In the genomic region with DNA sequence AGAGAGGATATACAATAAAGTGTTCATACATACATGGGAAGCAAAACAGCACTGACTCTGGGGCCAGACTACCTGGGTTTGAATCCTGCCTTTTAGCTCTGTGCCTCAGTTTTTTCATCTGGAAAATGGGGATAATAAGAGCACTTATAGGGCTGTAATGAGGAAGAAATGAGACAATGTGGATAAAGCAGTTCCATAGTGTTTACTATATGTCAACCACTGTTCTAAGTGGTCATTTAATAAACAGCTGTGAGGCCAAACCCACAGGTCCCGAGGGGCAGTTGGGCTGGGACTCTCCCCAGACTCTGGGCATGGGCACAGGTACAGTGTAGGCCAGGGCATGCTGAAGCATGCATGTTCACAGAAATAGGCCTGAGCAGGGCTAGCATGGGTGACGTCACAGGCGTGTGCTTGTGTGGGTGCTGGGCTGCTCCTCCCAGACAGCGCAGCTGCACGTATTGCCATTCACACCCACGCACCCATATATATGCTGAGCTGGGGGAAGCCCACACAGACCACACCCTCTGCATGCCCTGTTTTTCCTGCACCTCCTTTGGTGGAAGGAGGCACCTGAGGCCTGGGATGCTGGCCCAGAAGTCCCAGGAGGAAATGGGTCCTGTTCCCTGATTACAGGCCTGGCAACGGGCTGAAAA, we compare ENCODE assay signal across 9 cellular contexts. TPM values are rescaled to one million over a fixed set of nuclear protein-coding genes. Genes with fewer than 3 reads are reported as not detected.
DNase-seq lines count a peak whose midpoint lies in the region; ATAC-seq and TF ChIP-seq lines count a peak whose summit lies in the region.
"Had no signal": no experiment of that assay in that cellular context is flagged by ENCODE, and none has a peak within 500 bp of the region (broad histone marks: within the 10 kb centered on the region; RNA-seq: fewer than 3 reads in every experiment).

No MANE protein-coding gene starts in this region.

- peak; percentile 80 for DNase-seq in activated CD4-positive, alpha-beta memory T cell treated with anti-CD3 and anti-CD28 coated beads for 36 hours
- DNase-seq in neural crest cell (ENCODE audit: low read depth, low spot score), result no peak
- DNase-seq in PC-3, result no peak
- DNase-seq in glomerular visceral epithelial cell (ENCODE audit: extremely low spot score), result no peak
- no peak for DNase-seq in NCI-H1417 (lab: John Stamatoyannopoulos, UW)
- DNase-seq in COLO829 (ENCODE audit: low spot score), result no peak

- H3K27ac Mint-ChIP-seq in activated CD4-positive, alpha-beta memory T cell treated with anti-CD3 and anti-CD28 coated beads for 36 hours, result peak overlapping the region; percentile 62
- H3K27ac Mint-ChIP-seq in neural crest cell (ENCODE audit: unreplicated experiment), result no peak overlapping the region
- H3K27ac Mint-ChIP-seq: activated naive CD8-positive, alpha-beta T cell had no signal

- CTCF ChIA-PET in activated CD4-positive, alpha-beta memory T cell treated with anti-CD3 and anti-CD28 coated beads for 36 hours (lab: Charles Lee), result interaction anchor here (0.7 to 7.4 kb wide), 29 partner anchors 8 to 211 kb away, joined by 3 to 95 read pairs (median 7); a partner anchor contains a TSS
- CTCF ChIA-PET in PC-3 (lab: Charles Lee), result no interaction called here

- no peak overlapping the region for H3K4me3 Mint-ChIP-seq in activated CD4-positive, alpha-beta memory T cell treated with anti-CD3 and anti-CD28 coated beads for 36 hours
- peak overlapping the region; percentile 11 for H3K4me3 Mint-ChIP-seq in neural crest cell
- H3K4me3 Mint-ChIP-seq: activated naive CD8-positive, alpha-beta T cell had no signal

- H3K4me3 ChIP-seq in PC-3 (ENCODE audit: low read length), result no peak overlapping the region

- peaks cover 10% of the 10 kb centered on the region for H3K4me1 ChIP-seq in PC-3 (ENCODE audit: insufficient read depth, low read length)

- H3F3A ChIP-seq in PC-3 (ENCODE audit: low read length, unreplicated experiment), result no peaks in the 10 kb centered on the region

- H3K9me3 Mint-ChIP-seq in activated CD4-positive, alpha-beta memory T cell treated with anti-CD3 and anti-CD28 coated beads for 36 hours, result no peaks in the 10 kb centered on the region
- no peaks in the 10 kb centered on the region for H3K9me3 Mint-ChIP-seq in neural crest cell

- TF ChIP-seq CTCF in neural crest cell (conservative IDR thresholded peaks at IDR 0.05) (no peak), PC-3 (conservative IDR thresholded peaks at IDR 0.05; ENCODE audit: low read depth, low read length) (no peak)

- H3K27ac ChIP-seq in PC-3 (ENCODE audit: low read length), result no peak overlapping the region

- no peaks in the 10 kb centered on the region for H3K9me3 ChIP-seq in PC-3 (ENCODE audit: low read length)

- H3K4me2 ChIP-seq in PC-3 (ENCODE audit: low read length), result no peak overlapping the region

- no peaks in the 10 kb centered on the region for H3K27me3 ChIP-seq in PC-3 (ENCODE audit: low read length)

- POLR2A ChIA-PET in activated CD4-positive, alpha-beta memory T cell treated with anti-CD3 and anti-CD28 coated beads for 36 hours (lab: Charles Lee), result interaction anchor here (1.1 to 6.3 kb wide), 2 partner anchors 13 to 23 kb away, joined by 5 to 85 read pairs; no protein-coding TSS in a partner anchor
- POLR2A ChIA-PET in PC-3 (lab: Charles Lee; ENCODE audit: unreplicated experiment), result no interaction called here

- peaks cover 14% of the 10 kb centered on the region for H3K79me2 ChIP-seq in PC-3 (ENCODE audit: low read length)

- no TSS peak for BruUV-seq in PC-3 (replicated peaks; lab: Mats Ljungman, UMichigan)

- H3K36me3 Mint-ChIP-seq in activated CD4-positive, alpha-beta memory T cell treated with anti-CD3 and anti-CD28 coated beads for 36 hours, result peaks cover 7% of the 10 kb centered on the region
- H3K36me3 Mint-ChIP-seq in neural crest cell (ENCODE audit: low read depth), result peaks cover 5% of the 10 kb centered on the region

- no peaks in the 10 kb centered on the region for H3K27me3 Mint-ChIP-seq in activated CD4-positive, alpha-beta memory T cell treated with anti-CD3 and anti-CD28 coated beads for 36 hours
- H3K27me3 Mint-ChIP-seq in neural crest cell (ENCODE audit: low read depth), result peaks cover 3% of the 10 kb centered on the region
- H3K27me3 Mint-ChIP-seq: activated naive CD8-positive, alpha-beta T cell had no signal

- H3K9me2 ChIP-seq in PC-3 (replicated peaks; ENCODE audit: low read length), result no peaks in the 10 kb centered on the region

- intact Hi-C loops in activated CD4-positive, alpha-beta memory T cell treated with anti-CD3 and anti-CD28 coated beads for 36 hours (cut with micrococcal nuclease), result loop anchor here (10.0 kb wide), 1 partner anchor 301 kb away; no protein-coding TSS in a partner anchor
- intact Hi-C loops in PC-3 (cut with micrococcal nuclease), result no loop called here

- H3K4me1 Mint-ChIP-seq in activated CD4-positive, alpha-beta memory T cell treated with anti-CD3 and anti-CD28 coated beads for 36 hours (ENCODE audit: low read depth), result peaks cover 48% of the 10 kb centered on the region
- H3K4me1 Mint-ChIP-seq in neural crest cell, result peaks cover 18% of the 10 kb centered on the region

- H2AFZ ChIP-seq in PC-3 (ENCODE audit: low read length), result no peak overlapping the region

- no peaks in the 10 kb centered on the region for H3K36me3 ChIP-seq in PC-3 (ENCODE audit: low read depth, low read length)

- peaks cover 6% of the 10 kb centered on the region; the same call in 1 of the 2 replicates for H4K20me1 ChIP-seq in PC-3 (ENCODE audit: low read length)

- ATAC-seq in GM18520 (IDR thresholded peaks at IDR 0.05; ENCODE audit: unreplicated experiment) (peak; percentile 48), HG03060 (IDR thresholded peaks at IDR 0.05; ENCODE audit: low read depth, unreplicated experiment) (peak; percentile 58), PC-3 (no peak)

- no peak overlapping the region for H3K9ac ChIP-seq in PC-3 (ENCODE audit: low read length)

RNA-seq across cellular contexts. Expression of a gene that starts 3.5 kb away (rescaled TPM):
- total RNA-seq in activated CD4-positive, alpha-beta memory T cell treated with anti-CD3 and anti-CD28 coated beads for 36 hours, result 100 to 1,000 TPM; 133 to 139 TPM
- total RNA-seq in neural crest cell (297 and 320 TPM in 2 replicates), PC-3 (2014; rRNA removed) (68.8 and 112 TPM in 2 replicates)
